ENCODE assay signal across 8 cellular contexts in genomic region chr1:198056255-198056654, GRCh38.
DNase-seq lines count a peak whose midpoint lies in the region; ATAC-seq and TF ChIP-seq lines count a peak whose summit lies in the region.

No MANE protein-coding gene starts in this region.

- H3K36me3 ChIP-seq in GM23248 (ENCODE audit: low read depth) (no peaks in the 10 kb centered on the region), PC-9 (ENCODE audit: low read depth) (no peaks in the 10 kb centered on the region)

- H3K9me3 ChIP-seq in GM23248 (ENCODE audit: low read depth): no peaks in the 10 kb centered on the region
- no peaks in the 10 kb centered on the region for H3K9me3 ChIP-seq in PC-9 (ENCODE audit: insufficient read depth, low read depth)

- H2AFZ ChIP-seq in GM23248 (no peak overlapping the region), PC-9 (no peak overlapping the region)

- in situ Hi-C loops in GM23248 (cut with MboI): no loop called here

- H3K4me1 ChIP-seq in GM23248 (ENCODE audit: insufficient read depth): no peaks in the 10 kb centered on the region
- no peaks in the 10 kb centered on the region for H3K4me1 ChIP-seq in PC-9 (replicated peaks; ENCODE audit: insufficient read depth)

- H3K79me2 ChIP-seq in GM23248 (ENCODE audit: insufficient read depth): no peaks in the 10 kb centered on the region
- H3K79me2 ChIP-seq in PC-9 (ENCODE audit: low read depth): no peaks in the 10 kb centered on the region

- no peak overlapping the region for H3K4me3 ChIP-seq in GM23248
- H3K4me3 ChIP-seq in PC-9: no peak overlapping the region

- DNase-seq in GM23248 (peak; percentile 10), PC-9 (no peak), left lobe of liver (ENCODE audit: low spot score) (no peak), glomerular visceral epithelial cell (ENCODE audit: extremely low spot score) (no peak), NCI-H1436 treated with DMSO at 0.1 percent for 48 hours (lab: John Stamatoyannopoulos, UW) (no peak), NCI-H2171 treated with DMSO at 0.1 percent for 48 hours (lab: John Stamatoyannopoulos, UW) (no peak)

- no peak overlapping the region for H3K9ac ChIP-seq in GM23248

- no TSS peak for BruUV-seq in PC-9 (replicated peaks; lab: Mats Ljungman, UMichigan)

- H3K9me2 ChIP-seq in GM23248 (ENCODE audit: insufficient read depth) (no peaks in the 10 kb centered on the region), PC-9 (ENCODE audit: insufficient read depth) (no peaks in the 10 kb centered on the region)

- CTCF ChIA-PET in PC-9 (lab: Charles Lee): no interaction called here

- H3K27me3 ChIP-seq in GM23248 (replicated peaks; ENCODE audit: insufficient read depth) (no peaks in the 10 kb centered on the region), PC-9 (ENCODE audit: insufficient read depth, low read depth) (no peaks in the 10 kb centered on the region)

- 10 to 12% methylated on average over 2 of the region's 2 CpGs for WGBS in GM23248 (ENCODE audit: low coverage in 1 of 2, low lambda C conversion rate in 2 of 2, missing lambda C conversion rate in 2 of 2), 2 experiments

- intact Hi-C loops in PC-9 (cut with micrococcal nuclease; ENCODE audit: unreplicated experiment): no loop called here

- H3K27ac ChIP-seq in GM23248 (no peak overlapping the region), PC-9 (no peak overlapping the region)

- H3K4me2 ChIP-seq in GM23248 (ENCODE audit: unreplicated experiment): no peak overlapping the region
- no peak overlapping the region for H3K4me2 ChIP-seq in PC-9

- peak; percentile 55; the same call in 1 of the 2 replicates for TF ChIP-seq CTCF in GM12874 (IDR thresholded peaks at IDR 0.05; ENCODE audit: insufficient read depth, low read depth, low read length)
- TF ChIP-seq CTCF in PC-9 (conservative IDR thresholded peaks at IDR 0.05): peak; percentile 26; the same call in 1 of the 2 replicates

- H3F3A ChIP-seq in GM23248 (ENCODE audit: insufficient read depth) (no peaks in the 10 kb centered on the region), PC-9 (ENCODE audit: insufficient read depth, low read depth) (no peaks in the 10 kb centered on the region)

- ATAC-seq in left lobe of liver (peak; percentile 93), HG02973 (IDR thresholded peaks at IDR 0.05; ENCODE audit: unreplicated experiment) (no peak)

- H4K20me1 ChIP-seq in GM23248 (ENCODE audit: insufficient read depth) (no peaks in the 10 kb centered on the region), PC-9 (ENCODE audit: insufficient read depth) (no peaks in the 10 kb centered on the region)

- POLR2A ChIA-PET in PC-9 (lab: Charles Lee; ENCODE audit: unreplicated experiment): no interaction called here
